In genomic region chr22:20155330-20156041, GRCh38 we compare ENCODE assay signal across 9 cellular contexts. TPM values are rescaled to one million over a fixed set of nuclear protein-coding genes. Genes with fewer than 3 reads are reported as not detected.
DNase-seq lines count a peak whose midpoint lies in the region; ATAC-seq and TF ChIP-seq lines count a peak whose summit lies in the region.
"Had no signal": no experiment of that assay in that cellular context is flagged by ENCODE, and none has a peak within 500 bp of the region (broad histone marks: within the 10 kb centered on the region; RNA-seq: fewer than 3 reads in every experiment).

No MANE protein-coding gene starts in this region.

- TF ChIP-seq CTCF in HFF-Myc (IDR thresholded peaks at IDR 0.05; ENCODE audit: low read depth, low read length, missing control alignments) (no peak), psoas muscle (IDR thresholded peaks at IDR 0.05) (no peak)

- DNase-seq in HFF-Myc (ENCODE audit: extremely low read depth, low read depth) (peak; percentile 30), NCI-H526 treated with DMSO at 0.1 percent for 48 hours (lab: John Stamatoyannopoulos, UW) (peak; percentile 4), psoas muscle (peak; percentile 55 to 72), HuH-7.5 (ENCODE audit: low spot score) (no peak)
- no peak for DNase-seq in stimulated activated naive CD8-positive, alpha-beta T cell treated with anti-CD3 and anti-CD28 coated beads, Interleukin-15, Interleukin-2, amounts not matched to agents 100 U/mL and 50 U/mL, for 24 hours
- DNase-seq in stimulated activated CD4-positive, alpha-beta T cell treated with anti-CD3 and anti-CD28 coated beads, Interleukin-15, amount 100 ng/mL, for 24 hours = no peak

- peak overlapping the region; percentile 41 for H3K9ac ChIP-seq in endocrine pancreas (ENCODE audit: control insufficient read depth, insufficient read depth, low read length)

- H3K36me3 ChIP-seq in endocrine pancreas (ENCODE audit: control insufficient read depth, insufficient read depth, low read length) (no peaks in the 10 kb centered on the region), psoas muscle (ENCODE audit: insufficient read depth in 1 of 2, low read depth in 1 of 2) (no peaks in the 10 kb centered on the region)

- H3K4me1 ChIP-seq in endocrine pancreas (ENCODE audit: control insufficient read depth, insufficient read depth, low read length) (no peaks in the 10 kb centered on the region), psoas muscle (no peaks in the 10 kb centered on the region)

- ATAC-seq in psoas muscle (peak in 3 of 4 donors; percentile 19 to 24 (median 24)), HG03135 (IDR thresholded peaks at IDR 0.05; ENCODE audit: unreplicated experiment) (no peak)
- no peak for ATAC-seq in stimulated activated naive CD8-positive, alpha-beta T cell treated with anti-CD3 and anti-CD28 coated beads, Interleukin-15, Interleukin-2, amounts not matched to agents 100 U/mL and 50 U/mL, for 24 hours

- intact Hi-C loops in psoas muscle (cut with DNase I) = loop anchor here in 1 of 2 donors (2.0 kb wide), 1 partner anchor 129 kb away; no protein-coding TSS in a partner anchor

- no peak overlapping the region for H3K27ac ChIP-seq in psoas muscle

- WGBS in psoas muscle, 3 donors = 34 to 51% (median 42%) methylated on average over 30 of the region's 30 CpGs

- H3K27me3 ChIP-seq in endocrine pancreas (ENCODE audit: control insufficient read depth, insufficient read depth, low read length) (no peaks in the 10 kb centered on the region), psoas muscle (ENCODE audit: insufficient read depth in 3 of 3, low read length in 2 of 3) (no peaks in the 10 kb centered on the region)

- H3K4me3 ChIP-seq in HFF-Myc (replicated peaks; ENCODE audit: low read depth, low read length) (peak overlapping the region; percentile 20), endocrine pancreas (ENCODE audit: control insufficient read depth, insufficient read depth, low read length) (no peak overlapping the region), psoas muscle (no peak overlapping the region)

- H3K9me3 ChIP-seq in endocrine pancreas (ENCODE audit: control insufficient read depth, low read length) (no peaks in the 10 kb centered on the region), psoas muscle (no peaks in the 10 kb centered on the region)

RNA-seq across cellular contexts. Expression of gene CCDC188, which starts 4.6 kb away (rescaled TPM):
- total RNA-seq in psoas muscle = under 1 TPM in 2 of 4 donors, not detected in 2; 0.17 to 0.38 TPM
- polyA plus RNA-seq in psoas muscle = under 1 TPM; 0.09 to 0.32 (median 0.12) TPM
- polyA plus RNA-seq: IgD-negative memory B cell had no signal

RNA-seq across cellular contexts. Expression of gene ZDHHC8, which starts 23.9 kb away (rescaled TPM):
- 10 to 100 TPM; 15.8 to 23.7 (median 22.2) TPM for total RNA-seq in psoas muscle
- 10 to 100 TPM in 2 of 3 donors, 1 to 10 TPM in 1; 9.7 to 11.8 (median 10.8) TPM for polyA plus RNA-seq in psoas muscle

RNA-seq across cellular contexts. Expression of gene TRMT2A, which starts 38.5 kb away (rescaled TPM):
- total RNA-seq in psoas muscle = 10 to 100 TPM; 20.5 to 34.1 (median 24.9) TPM
- 10 to 100 TPM; 20.8 to 32.4 (median 31.6) TPM for polyA plus RNA-seq in psoas muscle

RNA-seq across cellular contexts. Expression of gene RANBP1, which starts 39.6 kb away (rescaled TPM):
- 10 to 100 TPM; 32.2 to 55.7 (median 49.0) TPM for total RNA-seq in psoas muscle
- 100 to 1,000 TPM in 1 of 3 donors, 10 to 100 TPM in 2; 44.1 to 161 (median 57.8) TPM for polyA plus RNA-seq in psoas muscle

Comparison
In these comparisons a context has a peak if more than half of its experiments do, and no peak if none do; other contexts are left out.
1. DNase-seq: peak in HFF-Myc (single experiment), NCI-H526 treated with DMSO at 0.1 percent for 48 hours (single experiment) and psoas muscle (2 of 2); none in stimulated activated naive CD8-positive, alpha-beta T cell treated with anti-CD3 and anti-CD28 coated beads, Interleukin-15, Interleukin-2, amounts not matched to agents 100 U/mL and 50 U/mL, for 24 hours (single experiment), HuH-7.5 (single experiment) and stimulated activated CD4-positive, alpha-beta T cell treated with anti-CD3 and anti-CD28 coated beads, Interleukin-15, amount 100 ng/mL, for 24 hours (single experiment).
2. ATAC-seq: peak in psoas muscle (3 of 4); none in stimulated activated naive CD8-positive, alpha-beta T cell treated with anti-CD3 and anti-CD28 coated beads, Interleukin-15, Interleukin-2, amounts not matched to agents 100 U/mL and 50 U/mL, for 24 hours (single experiment) and HG03135 (single experiment).